21 cellular contexts compared by ENCODE assay signal in the genomic region with DNA sequence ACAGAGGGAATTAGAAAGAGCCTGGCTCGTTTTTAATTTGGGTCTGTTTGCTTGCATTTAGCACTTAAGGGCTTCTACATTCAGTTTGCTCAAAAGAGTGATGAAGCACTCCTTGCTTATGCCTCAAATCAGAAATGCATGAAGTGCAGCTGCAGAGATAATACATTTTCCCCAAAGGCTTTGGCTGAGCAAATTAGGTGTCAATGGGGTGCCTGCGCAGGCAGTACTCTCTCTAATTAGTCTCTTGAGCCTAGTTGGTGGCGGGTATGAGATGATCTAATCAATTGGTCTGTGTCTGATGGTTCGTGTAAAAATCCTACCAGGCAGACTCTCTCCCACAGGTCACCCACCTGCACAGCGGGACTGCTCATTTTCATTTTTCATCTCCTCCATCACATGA.
DNase-seq lines count a peak whose midpoint lies in the region; ATAC-seq and TF ChIP-seq lines count a peak whose summit lies in the region.
"Had no signal": no experiment of that assay in that cellular context is flagged by ENCODE, and none has a peak within 500 bp of the region (broad histone marks: within the 10 kb centered on the region; RNA-seq: fewer than 3 reads in every experiment).

No MANE protein-coding gene starts in this region.

- intact Hi-C loops in mucosa of descending colon (cut with DNase I, micrococcal nuclease), result no loop called here

- H3K14ac ChIP-seq in H9 (ENCODE audit: insufficient read depth, low read length), result no peak overlapping the region

- no peaks in the 10 kb centered on the region for H3K9me3 ChIP-seq in H9 (ENCODE audit: control insufficient read depth, low read depth, low read length)
- H3K9me3 ChIP-seq in endocrine pancreas (ENCODE audit: control insufficient read depth, low read length), result no peaks in the 10 kb centered on the region
- no peaks in the 10 kb centered on the region for H3K9me3 ChIP-seq in mucosa of descending colon
- H3K9me3 ChIP-seq: left lung, prostate gland, sigmoid colon, upper lobe of left lung had no signal

- H3K27me3 Mint-ChIP-seq in H9 (ENCODE audit: low read depth) (no peaks in the 10 kb centered on the region), T-cell (peaks cover 0 to 2% of the 10 kb centered on the region in 2 donors)
- H3K27me3 Mint-ChIP-seq in activated CD4-positive, alpha-beta T cell treated with anti-CD3 and anti-CD28 coated beads, Interleukin-2, amount 10 ng/mL, durations not matched to agents 7 days and 5 days, result no peaks in the 10 kb centered on the region
- H3K27me3 Mint-ChIP-seq: dendritic cell treated with granulocyte-macrophage colony-stimulating factor and Interleukin-4, amounts not matched to agents 40 ng/mL and 50 ng/mL, for 4 days; stimulated activated naive B cell treated with anti-CD40 and anti-IgM and Interleukin-4, amounts not matched to agents 10 μg/mL and 1 μg/mL and 100 μg/mL, for 72 hours had no signal

- no peak for ATAC-seq in mucosa of descending colon
- ATAC-seq in T-cell (replicated peaks in 1 of 4), result no peak
- no peak for ATAC-seq in HG02885 (IDR thresholded peaks at IDR 0.05; ENCODE audit: poor library complexity, unreplicated experiment)
- ATAC-seq: left lung; stimulated activated naive B cell treated with anti-CD40 and anti-IgM and Interleukin-4, amounts not matched to agents 10 μg/mL and 1 μg/mL and 100 μg/mL, for 72 hours had no signal

- no peak overlapping the region for H3K23ac ChIP-seq in H9 (ENCODE audit: insufficient read length, low read depth, low read length)

- no peaks in the 10 kb centered on the region for H3K23me2 ChIP-seq in H9 (ENCODE audit: insufficient read length, low read depth, low read length, poor library complexity, severe bottlenecking)

- no peak overlapping the region for H3T11ph ChIP-seq in H9 (ENCODE audit: low read length)

- H3K27ac Mint-ChIP-seq in H9, result no peak overlapping the region
- no peak overlapping the region for H3K27ac Mint-ChIP-seq in activated CD4-positive, alpha-beta T cell treated with anti-CD3 and anti-CD28 coated beads, Interleukin-2, amount 10 ng/mL, durations not matched to agents 7 days and 5 days
- no peak overlapping the region for H3K27ac Mint-ChIP-seq in T-cell
- H3K27ac Mint-ChIP-seq: dendritic cell treated with granulocyte-macrophage colony-stimulating factor and Interleukin-4, amounts not matched to agents 40 ng/mL and 50 ng/mL, for 4 days; stimulated activated naive B cell treated with anti-CD40 and anti-IgM and Interleukin-4, amounts not matched to agents 10 μg/mL and 1 μg/mL and 100 μg/mL, for 72 hours had no signal

- H4K8ac ChIP-seq in H9 (replicated peaks; ENCODE audit: insufficient read length, low read depth, low read length), result no peak overlapping the region

- H2BK120ac ChIP-seq in H9 (ENCODE audit: low read depth, low read length, poor library complexity, severe bottlenecking), result no peak overlapping the region

- H3K18ac ChIP-seq in H9 (ENCODE audit: insufficient read length, low read depth, low read length), result no peak overlapping the region

- DNase-seq in H9 (no peak), NCI-H1436 treated with DMSO at 0.1 percent for 48 hours (lab: John Stamatoyannopoulos, UW) (peak; percentile 89), NCI-H2227 treated with DMSO at 0.1 percent for 48 hours (lab: John Stamatoyannopoulos, UW) (peak; percentile 25), mucosa of descending colon (no peak), T-cell (no peak)
- DNase-seq in activated CD4-positive, alpha-beta T cell treated with anti-CD3 and anti-CD28 coated beads, Interleukin-2, amount 10 ng/mL, durations not matched to agents 7 days and 5 days, result no peak
- DNase-seq: activated gamma-delta T cell; caudate nucleus; IMR-90; left lung; mesenchymal stem cell; NCI-H510A; sigmoid colon; stimulated activated naive B cell treated with anti-CD40 and anti-IgM and Interleukin-4, amounts not matched to agents 10 μg/mL and 1 μg/mL and 100 μg/mL, for 72 hours; upper lobe of left lung had no signal

- H4K5ac ChIP-seq in H9 (ENCODE audit: insufficient read length, low read depth, low read length), result no peak overlapping the region

- H3K4me1 ChIP-seq in H9 (ENCODE audit: insufficient read depth, low read length) (no peaks in the 10 kb centered on the region), endocrine pancreas (ENCODE audit: control insufficient read depth, insufficient read depth, low read length) (no peaks in the 10 kb centered on the region), mucosa of descending colon (ENCODE audit: low read depth) (no peaks in the 10 kb centered on the region)
- H3K4me1 ChIP-seq: BLaER1, prostate gland, sigmoid colon, upper lobe of left lung had no signal

- H3K9ac ChIP-seq in H9 (ENCODE audit: extremely low read depth, insufficient read length, low read length) (no peak overlapping the region), endocrine pancreas (ENCODE audit: control insufficient read depth, insufficient read depth, low read length) (no peak overlapping the region)
- H3K9ac ChIP-seq: BLaER1 had no signal

- H3K79me2 ChIP-seq in H9 (ENCODE audit: insufficient read depth, low read length), result no peaks in the 10 kb centered on the region

- no peak overlapping the region for H3K56ac ChIP-seq in H9 (ENCODE audit: insufficient read length, low read depth, low read length)

- POLR2A ChIA-PET in activated CD4-positive, alpha-beta T cell treated with anti-CD3 and anti-CD28 coated beads, Interleukin-2, amount 10 ng/mL, durations not matched to agents 7 days and 5 days (lab: Charles Lee), result no interaction called here
- POLR2A ChIA-PET in T-cell (lab: Charles Lee), result no interaction called here

- no peaks in the 10 kb centered on the region for H4K20me1 ChIP-seq in H9 (ENCODE audit: control insufficient read depth, insufficient read depth, insufficient read length)
- H4K20me1 ChIP-seq: BLaER1 had no signal

- H3K4me1 Mint-ChIP-seq in H9, result peaks cover 0 to 3% of the 10 kb centered on the region in 2 experiments; a peak in 1 of 4 replicates
- no peaks in the 10 kb centered on the region for H3K4me1 Mint-ChIP-seq in activated CD4-positive, alpha-beta T cell treated with anti-CD3 and anti-CD28 coated beads, Interleukin-2, amount 10 ng/mL, durations not matched to agents 7 days and 5 days
- H3K4me1 Mint-ChIP-seq in T-cell, result no peaks in the 10 kb centered on the region

- H2AFZ ChIP-seq in H9 (ENCODE audit: low read length), result no peak overlapping the region

- H3K4ac ChIP-seq in H9 (ENCODE audit: low read depth, low read length), result no peak overlapping the region

- no peak overlapping the region for H2BK5ac ChIP-seq in H9 (ENCODE audit: insufficient read length, low read length)

- no peaks in the 10 kb centered on the region for H3K79me1 ChIP-seq in H9 (ENCODE audit: insufficient read depth, low read depth, low read length, poor library complexity, severe bottlenecking)

- WGBS in H9 (ENCODE audit: extremely low coverage, insufficient read length, low lambda C conversion rate), result no CpG with 5 or more reads among the region's 5 CpGs

- no peak overlapping the region for H2AK5ac ChIP-seq in H9 (ENCODE audit: insufficient read length, low read length)

- no peak overlapping the region for H2BK12ac ChIP-seq in H9 (ENCODE audit: insufficient read length, low read depth, low read length)

- H3K36me3 Mint-ChIP-seq in H9 (ENCODE audit: insufficient read depth in 1 of 3, low read depth in 3 of 3), result no peaks in the 10 kb centered on the region
- H3K36me3 Mint-ChIP-seq in activated CD4-positive, alpha-beta T cell treated with anti-CD3 and anti-CD28 coated beads, Interleukin-2, amount 10 ng/mL, durations not matched to agents 7 days and 5 days (ENCODE audit: low read depth), result no peaks in the 10 kb centered on the region
- no peaks in the 10 kb centered on the region for H3K36me3 Mint-ChIP-seq in T-cell

- H3K4me2 ChIP-seq in H9 (ENCODE audit: insufficient read depth, insufficient read length, low read length), result no peak overlapping the region
- H3K4me2 ChIP-seq: BLaER1 had no signal

- no peak overlapping the region for H2BK20ac ChIP-seq in H9 (ENCODE audit: low read depth, low read length, poor library complexity, severe bottlenecking)

- no peak overlapping the region for H3K27ac ChIP-seq in H9 (ENCODE audit: insufficient read length, low read depth, low read length)
- H3K27ac ChIP-seq: BLaER1, left lung, prostate gland, RWPE1, sigmoid colon, upper lobe of left lung had no signal

- TF ChIP-seq CTCF in H9 (conservative IDR thresholded peaks at IDR 0.05), result no peak
- TF ChIP-seq CTCF in mucosa of descending colon (IDR thresholded peaks at IDR 0.05), result no peak

- H4K91ac ChIP-seq in H9 (ENCODE audit: insufficient read length, low read depth, low read length), result no peak overlapping the region

- 0 out of 2 replicates have a peak overlapping the region, but pooled peaks have one; percentile 69 for H2BK15ac ChIP-seq in H9 (ENCODE audit: low read depth, low read length)

- H3K9me3 Mint-ChIP-seq in H9 (no peaks in the 10 kb centered on the region; a peak in 1 of 5 replicates), T-cell (peaks cover 3 to 16% (median 9%) of the 10 kb centered on the region in 3 donors)
- no peaks in the 10 kb centered on the region for H3K9me3 Mint-ChIP-seq in activated CD4-positive, alpha-beta T cell treated with anti-CD3 and anti-CD28 coated beads, Interleukin-2, amount 10 ng/mL, durations not matched to agents 7 days and 5 days
- H3K9me3 Mint-ChIP-seq: dendritic cell treated with granulocyte-macrophage colony-stimulating factor and Interleukin-4, amounts not matched to agents 40 ng/mL and 50 ng/mL, for 4 days had no signal

- H3K36me3 ChIP-seq in endocrine pancreas (ENCODE audit: control insufficient read depth, insufficient read depth, low read length) (no peaks in the 10 kb centered on the region), mucosa of descending colon (ENCODE audit: low read depth) (no peaks in the 10 kb centered on the region)
- H3K36me3 ChIP-seq: left lung, prostate gland, sigmoid colon, upper lobe of left lung had no signal

- H3K4me3 ChIP-seq in endocrine pancreas (ENCODE audit: control insufficient read depth, insufficient read depth, low read length), result peak overlapping the region; percentile 47
- no peak overlapping the region for H3K4me3 ChIP-seq in mucosa of descending colon
- H3K4me3 ChIP-seq: BLaER1, left lung, prostate gland, sigmoid colon, upper lobe of left lung had no signal

- CTCF ChIA-PET in activated CD4-positive, alpha-beta T cell treated with anti-CD3 and anti-CD28 coated beads, Interleukin-2, amount 10 ng/mL, durations not matched to agents 7 days and 5 days (lab: Charles Lee), result no interaction called here
- CTCF ChIA-PET in T-cell (lab: Charles Lee), result no interaction called here

- no peak overlapping the region for H3K4me3 Mint-ChIP-seq in H9
- H3K4me3 Mint-ChIP-seq in activated CD4-positive, alpha-beta T cell treated with anti-CD3 and anti-CD28 coated beads, Interleukin-2, amount 10 ng/mL, durations not matched to agents 7 days and 5 days, result no peak overlapping the region
- H3K4me3 Mint-ChIP-seq in T-cell, result no peak overlapping the region
- H3K4me3 Mint-ChIP-seq: dendritic cell treated with granulocyte-macrophage colony-stimulating factor and Interleukin-4, amounts not matched to agents 40 ng/mL and 50 ng/mL, for 4 days; stimulated activated naive B cell treated with anti-CD40 and anti-IgM and Interleukin-4, amounts not matched to agents 10 μg/mL and 1 μg/mL and 100 μg/mL, for 72 hours had no signal

- H3K27me3 ChIP-seq in H9 (ENCODE audit: insufficient read depth, low read length) (no peaks in the 10 kb centered on the region), endocrine pancreas (ENCODE audit: control insufficient read depth, insufficient read depth, low read length) (no peaks in the 10 kb centered on the region)
- H3K27me3 ChIP-seq: BLaER1, left lung, sigmoid colon, upper lobe of left lung had no signal

Comparison
In these comparisons a context has a peak if more than half of its experiments do, and no peak if none do; other contexts are left out.
1. DNase-seq: peak in NCI-H1436 treated with DMSO at 0.1 percent for 48 hours (single experiment) and NCI-H2227 treated with DMSO at 0.1 percent for 48 hours (single experiment); none in H9 (single experiment), activated CD4-positive, alpha-beta T cell treated with anti-CD3 and anti-CD28 coated beads, Interleukin-2, amount 10 ng/mL, durations not matched to agents 7 days and 5 days (single experiment), mucosa of descending colon (0 of 3) and T-cell (0 of 34).